In the genomic region with DNA sequence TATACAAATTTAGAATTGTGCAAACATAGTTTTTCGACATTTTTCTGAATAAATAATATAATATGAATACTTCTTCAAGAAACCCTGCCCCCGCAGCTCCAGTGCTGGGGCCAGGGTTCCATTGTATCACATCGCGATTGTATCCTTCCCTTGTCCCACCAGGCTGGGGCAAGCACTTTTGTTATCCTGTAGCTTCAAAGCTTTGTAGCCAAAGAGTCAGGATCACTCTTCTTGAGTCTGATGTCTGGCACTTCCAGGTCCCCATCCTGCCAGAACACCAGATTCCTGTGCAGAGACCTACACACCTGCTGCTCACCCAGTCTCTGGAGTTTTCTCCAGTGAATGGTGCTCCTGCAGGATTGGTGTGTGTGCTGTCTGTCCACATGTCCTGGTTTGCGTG, we compare ENCODE assay signal across 1 cellular context.
TF ChIP-seq lines count a peak whose summit lies in the region.

No MANE protein-coding gene starts in this region.

TF ChIP-seq in IMR-90, 13 proteins besides CTCF, POLR2A, EP300 and RAD21 (continued from another document):
- no peak for TF ChIP-seq USF2 (IDR thresholded peaks at IDR 0.05; ENCODE audit: low read depth, low read length)
